In the genomic region with DNA sequence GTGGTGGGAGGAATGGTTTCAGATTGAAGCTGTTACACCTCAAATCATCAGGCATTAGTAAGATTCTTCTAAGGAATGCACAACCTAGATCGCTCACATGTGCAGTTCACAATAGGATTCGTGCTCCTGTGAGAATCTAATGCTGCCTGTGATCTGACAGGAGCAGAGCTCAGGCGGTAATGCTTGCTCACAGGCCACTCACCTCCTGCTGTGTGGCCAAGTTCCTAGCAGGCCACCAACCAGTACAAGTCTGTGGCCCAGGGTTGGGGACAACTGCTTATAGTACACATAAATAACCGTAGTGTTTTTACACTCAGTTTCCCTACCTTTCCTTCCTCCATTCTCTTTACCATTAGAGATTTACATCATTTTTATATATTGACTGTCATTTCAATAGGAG, we compare ENCODE assay signal across 21 cellular contexts.
DNase-seq lines count a peak whose midpoint lies in the region; ATAC-seq, FAIRE-seq and TF ChIP-seq lines count a peak whose summit lies in the region.
"Had no signal": no experiment of that assay in that cellular context is flagged by ENCODE, and none has a peak within 500 bp of the region (broad histone marks: within the 10 kb centered on the region; RNA-seq: fewer than 3 reads in every experiment).

No MANE protein-coding gene starts in this region.

- H2BK20ac ChIP-seq in H1 (ENCODE audit: low read length): no peak overlapping the region

- DNase-seq in GM23338 (ENCODE audit: low spot score) (peak; percentile 1), H1 (ENCODE audit: low read depth in 1 of 2, low spot score in 2 of 2) (no peak), left lobe of liver (ENCODE audit: low spot score) (no peak), retina (peak; percentile 25), SK-N-DZ (ENCODE audit: low spot score) (no peak), anterior cingulate cortex (lab: John Stamatoyannopoulos, UW) (no peak), SK-N-SH (no peak)
- DNase-seq: 8988T; CD4-positive, alpha-beta memory T cell; DMS153; DMS79; GDM1; GM23248; H7; HFFc6 had no signal

- H3K23me2 ChIP-seq in H1 (ENCODE audit: low read depth, low read length): no peaks in the 10 kb centered on the region

- no peaks in the 10 kb centered on the region for H3K27me3 Mint-ChIP-seq in GM23338 (ENCODE audit: insufficient read depth, low read depth, poor library complexity)
- H3K27me3 Mint-ChIP-seq: CD4-positive, alpha-beta memory T cell had no signal

- no peak overlapping the region for H2BK120ac ChIP-seq in H1 (replicated peaks; ENCODE audit: low read depth, low read length)

- H3K4me2 ChIP-seq in GM23338: no peak overlapping the region
- H3K4me2 ChIP-seq in H1 (ENCODE audit: insufficient read depth in 1 of 2, low read depth in 2 of 2, low read length in 2 of 2): no peak overlapping the region
- no peak overlapping the region for H3K4me2 ChIP-seq in SK-N-SH
- H3K4me2 ChIP-seq: BLaER1 had no signal

- H3K9me3 ChIP-seq in H1 (ENCODE audit: insufficient read depth in 2 of 2, low read depth in 1 of 2, low read length in 1 of 2): no peaks in the 10 kb centered on the region
- H3K9me3 ChIP-seq in SK-N-SH: no peaks in the 10 kb centered on the region
- H3K9me3 ChIP-seq: BLaER1 had no signal

- H3K14ac ChIP-seq in H1 (ENCODE audit: insufficient read length): no peak overlapping the region

- H3K27ac Mint-ChIP-seq in GM23338: no peak overlapping the region
- H3K27ac Mint-ChIP-seq: CD14-positive monocyte; CD4-positive, alpha-beta memory T cell; HFFc6 had no signal

- WGBS in H1 (ENCODE audit: extremely low coverage in 1 of 2, insufficient coverage in 1 of 2, insufficient read length in 1 of 2, insufficient replicate concordance in 2 of 2, low coverage in 1 of 2, low lambda C conversion rate in 2 of 2, missing lambda C conversion rate in 1 of 2), 2 experiments: 80% methylated on average over 4 of the region's 4 CpGs; no CpG with 5 or more reads in 1 of the 2 experiments
- 5% methylated on average over 4 of the region's 4 CpGs for WGBS in SK-N-SH (ENCODE audit: low lambda C conversion rate)

- H3K36me3 ChIP-seq in GM23338 (ENCODE audit: insufficient read depth) (no peaks in the 10 kb centered on the region), H1 (ENCODE audit: control insufficient read depth in 2 of 4, insufficient read depth in 4 of 4, low read length in 3 of 4) (no peaks in the 10 kb centered on the region), SK-N-SH (replicated peaks in 1 of 2; ENCODE audit: control insufficient read depth in 1 of 2, insufficient read depth in 2 of 2, low read length in 1 of 2) (no peaks in the 10 kb centered on the region)
- H3K36me3 ChIP-seq: BLaER1 had no signal

- H2BK12ac ChIP-seq in H1 (ENCODE audit: low read depth, low read length): no peak overlapping the region

- 0 out of 2 replicates have a peak overlapping the region, but pooled peaks have one; percentile 30 for H2AFZ ChIP-seq in GM23338
- peak overlapping the region; percentile 72; the same call in 1 of the 2 replicates for H2AFZ ChIP-seq in H1 (ENCODE audit: low read length)
- H2AFZ ChIP-seq in SK-N-SH (ENCODE audit: low read depth): no peak overlapping the region
- H2AFZ ChIP-seq: GM23248 had no signal

- no peak overlapping the region for H3K18ac ChIP-seq in H1 (ENCODE audit: extremely low read depth, low read length)

- H3K9me3 Mint-ChIP-seq in GM23338: peaks cover 6% of the 10 kb centered on the region; the same call in 2 of the 3 replicates

- H3K79me1 ChIP-seq in H1 (ENCODE audit: low read depth, low read length): no peaks in the 10 kb centered on the region

- no peak overlapping the region for H3K27ac ChIP-seq in GM23338 (ENCODE audit: low read depth)
- H3K27ac ChIP-seq in H1 (ENCODE audit: low read depth, low read length): no peak overlapping the region
- no peak overlapping the region for H3K27ac ChIP-seq in SK-N-SH (ENCODE audit: low read depth in 2 of 2, low read length in 1 of 2)
- H3K27ac ChIP-seq: BLaER1, GM23248, HL-60 had no signal

- H3F3A ChIP-seq in GM23338 (replicated peaks; ENCODE audit: low read depth) (no peaks in the 10 kb centered on the region), SK-N-SH (replicated peaks; ENCODE audit: insufficient read depth) (no peaks in the 10 kb centered on the region)

- no peak overlapping the region for H3K56ac ChIP-seq in H1 (replicated peaks; ENCODE audit: insufficient read length, low read depth, low read length)

- TF ChIP-seq CTCF in GM23338 (conservative IDR thresholded peaks at IDR 0.05; ENCODE audit: low read depth in 2 of 2) (no peak), H1 (IDR thresholded peaks at IDR 0.05; ENCODE audit: control extremely low read depth in 1 of 3, insufficient read depth in 1 of 3, low read depth in 1 of 3, low read length in 3 of 3) (no peak), SK-N-SH (IDR thresholded peaks at IDR 0.05) (no peak)

- H2AK5ac ChIP-seq in H1 (ENCODE audit: low read depth, low read length): no peak overlapping the region

- no peaks in the 10 kb centered on the region for H3K4me1 Mint-ChIP-seq in GM23338
- H3K4me1 Mint-ChIP-seq: CD14-positive monocyte; CD4-positive, alpha-beta memory T cell had no signal

- H4K5ac ChIP-seq in H1 (ENCODE audit: insufficient read length, low read depth, low read length): no peak overlapping the region

- H3K4me3 ChIP-seq in GM23338: no peak overlapping the region
- no peak overlapping the region for H3K4me3 ChIP-seq in H1 (ENCODE audit: extremely low read depth in 1 of 4, insufficient read depth in 2 of 4, low read depth in 3 of 4, low read length in 4 of 4)
- no peak overlapping the region for H3K4me3 ChIP-seq in SK-N-SH (ENCODE audit: low read depth in 2 of 2, low read length in 1 of 2)
- H3K4me3 ChIP-seq: BLaER1, GM23248 had no signal

- CTCF ChIA-PET in H1 (lab: Charles Lee; ENCODE audit: partially characterized antibody): interaction anchor here (0.9 to 1.5 kb wide), 4 partner anchors 9 to 41 kb away, joined by 3 to 4 read pairs (median 3); no protein-coding TSS in a partner anchor
- CTCF ChIA-PET in SK-N-SH (lab: Yijun Ruan, JAX): interaction anchor here (1.0 kb wide), 1 partner anchor 18 kb away, joined by 3 read pairs; no protein-coding TSS in a partner anchor

- no peak for TF ChIP-seq POLR2A in H1 (IDR thresholded peaks at IDR 0.05; ENCODE audit: control extremely low read depth in 1 of 2, low read depth in 2 of 2, low read length in 2 of 2)

- no peak overlapping the region for H4K8ac ChIP-seq in H1 (ENCODE audit: extremely low read depth, insufficient read depth, low read length)

- H2BK15ac ChIP-seq in H1 (ENCODE audit: low read length): no peak overlapping the region

- ATAC-seq in GM23338 (peak; percentile 32; the same call in 1 of the 3 replicates), left lobe of liver (peak; percentile 53)
- ATAC-seq: HCT116 had no signal

- no peak for TF ChIP-seq EP300 in H1 (IDR thresholded peaks at IDR 0.05; ENCODE audit: borderline replicate concordance in 1 of 2, low read depth in 2 of 2, low read length in 2 of 2)
- TF ChIP-seq EP300 in SK-N-SH (IDR thresholded peaks at IDR 0.05; ENCODE audit: borderline replicate concordance in 1 of 2, low read depth in 1 of 2, low read length in 1 of 2): no peak

- no peaks in the 10 kb centered on the region for H3K27me3 ChIP-seq in GM23338 (ENCODE audit: insufficient read depth)
- H3K27me3 ChIP-seq in H1 (replicated peaks in 1 of 4; ENCODE audit: control insufficient read depth in 3 of 4, extremely low read depth in 1 of 4, insufficient read depth in 3 of 4, low read length in 3 of 4): no peaks in the 10 kb centered on the region
- H3K27me3 ChIP-seq in SK-N-SH (ENCODE audit: insufficient read depth): no peaks in the 10 kb centered on the region
- H3K27me3 ChIP-seq: BLaER1 had no signal

- H3K9ac ChIP-seq in H1 (replicated peaks in 1 of 4; ENCODE audit: extremely low read depth in 1 of 4, low read depth in 3 of 4, low read length in 3 of 4): no peak overlapping the region
- H3K9ac ChIP-seq in SK-N-SH: no peak overlapping the region
- H3K9ac ChIP-seq: BLaER1, GM23248 had no signal

- no peaks in the 10 kb centered on the region; the same call in 1 of the 2 replicates for H3K9me2 ChIP-seq in GM23338 (ENCODE audit: insufficient read depth)
- H3K9me2 ChIP-seq in SK-N-SH: no peaks in the 10 kb centered on the region

- POLR2A ChIA-PET in H1 (lab: Charles Lee; ENCODE audit: partially characterized antibody) (no interaction called here), SK-N-SH (lab: Yijun Ruan, JAX) (no interaction called here)

- no peaks in the 10 kb centered on the region for H3K36me3 Mint-ChIP-seq in GM23338 (ENCODE audit: low read depth)
- H3K36me3 Mint-ChIP-seq: CD14-positive monocyte; CD4-positive, alpha-beta memory T cell had no signal

- no peak overlapping the region for H4K91ac ChIP-seq in H1 (replicated peaks; ENCODE audit: insufficient read length, low read length)

- no peak overlapping the region for H2BK5ac ChIP-seq in H1 (ENCODE audit: low read depth, low read length)

- H3K23ac ChIP-seq in H1 (ENCODE audit: insufficient read length): no peak overlapping the region

- no peak overlapping the region for H3K4me3 Mint-ChIP-seq in GM23338
- H3K4me3 Mint-ChIP-seq: CD14-positive monocyte; CD4-positive, alpha-beta memory T cell; HFFc6 had no signal

- no peaks in the 10 kb centered on the region for H3K79me2 ChIP-seq in GM23338 (replicated peaks; ENCODE audit: insufficient read depth)
- no peaks in the 10 kb centered on the region for H3K79me2 ChIP-seq in H1 (ENCODE audit: control insufficient read depth in 1 of 2, insufficient read depth in 2 of 2, low read length in 2 of 2)
- no peaks in the 10 kb centered on the region for H3K79me2 ChIP-seq in SK-N-SH (ENCODE audit: insufficient read depth)

- no peak for FAIRE-seq in H1 (lab: Jason Lieb, UNC)
- FAIRE-seq: GM12892, GM18507 had no signal

- H4K20me1 ChIP-seq in GM23338 (replicated peaks; ENCODE audit: insufficient read depth): no peaks in the 10 kb centered on the region
- H4K20me1 ChIP-seq in H1 (replicated peaks in 1 of 2; ENCODE audit: control insufficient read depth in 1 of 2, insufficient read depth in 2 of 2, low read length in 2 of 2): no peaks in the 10 kb centered on the region
- no peaks in the 10 kb centered on the region for H4K20me1 ChIP-seq in SK-N-SH (ENCODE audit: insufficient read depth)
- H4K20me1 ChIP-seq: BLaER1 had no signal

- H3K4ac ChIP-seq in H1 (replicated peaks; ENCODE audit: insufficient read length, low read depth, low read length): no peak overlapping the region

- H3K4me1 ChIP-seq in GM23338 (ENCODE audit: insufficient read depth) (no peaks in the 10 kb centered on the region), H1 (replicated peaks in 1 of 4; ENCODE audit: control insufficient read depth in 3 of 4, insufficient read depth in 4 of 4, low read length in 3 of 4) (no peaks in the 10 kb centered on the region; a peak in 1 of 7 replicates), SK-N-SH (ENCODE audit: control insufficient read depth in 1 of 2, insufficient read depth in 2 of 2, low read depth in 1 of 2, low read length in 1 of 2) (no peaks in the 10 kb centered on the region)
- H3K4me1 ChIP-seq: BLaER1 had no signal

- TF ChIP-seq RAD21 in H1 (IDR thresholded peaks at IDR 0.05 in 1 of 2, conservative IDR thresholded peaks at IDR 0.05 in 1 of 2; ENCODE audit: low read depth in 2 of 2, low read length in 2 of 2) (no peak), SK-N-SH (IDR thresholded peaks at IDR 0.05; ENCODE audit: low read length) (no peak)

TF ChIP-seq in GM23338, 12 proteins besides CTCF, POLR2A, EP300 and RAD21 (continues in another document):
- TF ChIP-seq STAT1 (IDR thresholded peaks at IDR 0.05; ENCODE audit: unreplicated experiment): no peak

TF ChIP-seq in SK-N-SH, 30 proteins besides CTCF, POLR2A, EP300 and RAD21 (continues in another document):
- TF ChIP-seq TAF1 (IDR thresholded peaks at IDR 0.05; ENCODE audit: borderline replicate concordance, low read depth, low read length): no peak

Comparison
In these comparisons a context has a peak if more than half of its experiments do, and no peak if none do; other contexts are left out.
1. DNase-seq: peak in GM23338 (single experiment) and retina (single experiment); none in H1 (0 of 2), left lobe of liver (single experiment), SK-N-DZ (single experiment), anterior cingulate cortex (0 of 58) and SK-N-SH (single experiment).